1 cellular context compared by ENCODE assay signal in the genomic region with DNA sequence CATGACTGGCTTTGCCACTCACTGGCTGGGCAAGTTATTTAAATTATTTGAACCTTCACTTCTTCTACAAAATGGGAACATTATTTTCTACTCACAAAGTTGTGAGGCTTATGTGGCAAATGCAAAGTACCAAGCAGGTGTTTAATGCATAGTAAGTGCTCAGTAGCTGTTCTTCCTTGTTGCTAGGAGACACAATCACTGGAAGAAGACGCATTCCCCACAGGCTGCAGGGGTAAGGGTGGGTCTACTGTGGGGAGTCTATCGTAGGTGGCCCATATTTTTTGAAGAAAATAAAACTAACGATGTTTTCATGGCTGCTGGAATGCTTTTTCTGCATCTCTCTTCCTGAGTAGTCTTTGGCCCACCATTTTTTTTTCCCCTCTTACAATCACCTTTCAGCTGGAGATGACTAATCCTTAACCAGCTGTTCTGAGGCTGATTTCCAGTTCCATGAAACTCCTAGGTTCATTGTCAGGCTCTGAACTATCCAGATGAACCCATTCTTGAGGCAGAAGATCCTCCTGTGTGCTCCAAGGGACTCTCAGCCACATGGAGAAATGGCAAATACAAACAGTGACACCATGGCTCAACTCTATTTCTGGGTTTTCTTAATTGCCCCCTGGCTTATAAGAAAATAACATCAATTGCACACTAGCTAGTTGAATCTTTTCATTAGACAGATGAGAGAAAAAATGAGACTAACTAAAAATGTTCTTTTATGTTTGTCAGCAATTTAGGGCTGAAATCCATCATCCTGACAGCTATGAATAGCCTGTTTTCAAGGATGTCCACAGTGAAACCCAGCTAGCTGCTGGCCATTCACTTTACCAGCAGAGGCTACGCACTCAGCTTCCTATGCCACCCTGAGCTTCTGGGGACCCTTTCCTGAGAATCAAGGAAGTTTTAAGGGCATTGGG.
TF ChIP-seq lines count a peak whose summit lies in the region.

No MANE protein-coding gene starts in this region.

TF ChIP-seq in GM23338, 12 proteins besides CTCF, POLR2A, EP300 and RAD21 (continued from another document):
- TF ChIP-seq, protein P1, sequence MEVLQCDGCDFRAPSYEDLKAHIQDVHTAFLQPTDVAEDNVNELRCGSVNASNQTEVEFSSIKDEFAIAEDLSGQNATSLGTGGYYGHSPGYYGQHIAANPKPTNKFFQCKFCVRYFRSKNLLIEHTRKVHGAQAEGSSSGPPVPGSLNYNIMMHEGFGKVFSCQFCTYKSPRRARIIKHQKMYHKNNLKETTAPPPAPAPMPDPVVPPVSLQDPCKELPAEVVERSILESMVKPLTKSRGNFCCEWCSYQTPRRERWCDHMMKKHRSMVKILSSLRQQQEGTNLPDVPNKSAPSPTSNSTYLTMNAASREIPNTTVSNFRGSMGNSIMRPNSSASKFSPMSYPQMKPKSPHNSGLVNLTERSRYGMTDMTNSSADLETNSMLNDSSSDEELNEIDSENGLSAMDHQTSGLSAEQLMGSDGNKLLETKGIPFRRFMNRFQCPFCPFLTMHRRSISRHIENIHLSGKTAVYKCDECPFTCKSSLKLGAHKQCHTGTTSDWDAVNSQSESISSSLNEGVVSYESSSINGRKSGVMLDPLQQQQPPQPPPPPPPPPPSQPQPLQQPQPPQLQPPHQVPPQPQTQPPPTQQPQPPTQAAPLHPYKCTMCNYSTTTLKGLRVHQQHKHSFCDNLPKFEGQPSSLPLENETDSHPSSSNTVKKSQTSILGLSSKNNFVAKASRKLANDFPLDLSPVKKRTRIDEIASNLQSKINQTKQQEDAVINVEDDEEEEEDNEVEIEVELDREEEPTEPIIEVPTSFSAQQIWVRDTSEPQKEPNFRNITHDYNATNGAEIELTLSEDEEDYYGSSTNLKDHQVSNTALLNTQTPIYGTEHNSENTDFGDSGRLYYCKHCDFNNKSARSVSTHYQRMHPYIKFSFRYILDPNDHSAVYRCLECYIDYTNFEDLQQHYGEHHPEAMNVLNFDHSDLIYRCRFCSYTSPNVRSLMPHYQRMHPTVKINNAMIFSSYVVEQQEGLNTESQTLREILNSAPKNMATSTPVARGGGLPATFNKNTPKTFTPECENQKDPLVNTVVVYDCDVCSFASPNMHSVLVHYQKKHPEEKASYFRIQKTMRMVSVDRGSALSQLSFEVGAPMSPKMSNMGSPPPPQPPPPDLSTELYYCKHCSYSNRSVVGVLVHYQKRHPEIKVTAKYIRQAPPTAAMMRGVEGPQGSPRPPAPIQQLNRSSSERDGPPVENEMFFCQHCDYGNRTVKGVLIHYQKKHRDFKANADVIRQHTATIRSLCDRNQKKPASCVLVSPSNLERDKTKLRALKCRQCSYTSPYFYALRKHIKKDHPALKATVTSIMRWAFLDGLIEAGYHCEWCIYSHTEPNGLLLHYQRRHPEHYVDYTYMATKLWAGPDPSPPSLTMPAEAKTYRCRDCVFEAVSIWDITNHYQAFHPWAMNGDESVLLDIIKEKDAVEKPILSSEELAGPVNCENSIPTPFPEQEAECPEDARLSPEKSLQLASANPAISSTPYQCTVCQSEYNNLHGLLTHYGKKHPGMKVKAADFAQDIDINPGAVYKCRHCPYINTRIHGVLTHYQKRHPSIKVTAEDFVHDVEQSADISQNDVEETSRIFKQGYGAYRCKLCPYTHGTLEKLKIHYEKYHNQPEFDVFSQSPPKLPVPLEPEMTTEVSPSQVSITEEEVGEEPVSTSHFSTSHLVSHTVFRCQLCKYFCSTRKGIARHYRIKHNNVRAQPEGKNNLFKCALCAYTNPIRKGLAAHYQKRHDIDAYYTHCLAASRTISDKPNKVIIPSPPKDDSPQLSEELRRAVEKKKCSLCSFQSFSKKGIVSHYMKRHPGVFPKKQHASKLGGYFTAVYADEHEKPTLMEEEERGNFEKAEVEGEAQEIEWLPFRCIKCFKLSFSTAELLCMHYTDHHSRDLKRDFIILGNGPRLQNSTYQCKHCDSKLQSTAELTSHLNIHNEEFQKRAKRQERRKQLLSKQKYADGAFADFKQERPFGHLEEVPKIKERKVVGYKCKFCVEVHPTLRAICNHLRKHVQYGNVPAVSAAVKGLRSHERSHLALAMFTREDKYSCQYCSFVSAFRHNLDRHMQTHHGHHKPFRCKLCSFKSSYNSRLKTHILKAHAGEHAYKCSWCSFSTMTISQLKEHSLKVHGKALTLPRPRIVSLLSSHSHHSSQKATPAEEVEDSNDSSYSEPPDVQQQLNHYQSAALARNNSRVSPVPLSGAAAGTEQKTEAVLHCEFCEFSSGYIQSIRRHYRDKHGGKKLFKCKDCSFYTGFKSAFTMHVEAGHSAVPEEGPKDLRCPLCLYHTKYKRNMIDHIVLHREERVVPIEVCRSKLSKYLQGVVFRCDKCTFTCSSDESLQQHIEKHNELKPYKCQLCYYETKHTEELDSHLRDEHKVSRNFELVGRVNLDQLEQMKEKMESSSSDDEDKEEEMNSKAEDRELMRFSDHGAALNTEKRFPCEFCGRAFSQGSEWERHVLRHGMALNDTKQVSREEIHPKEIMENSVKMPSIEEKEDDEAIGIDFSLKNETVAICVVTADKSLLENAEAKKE (CRISPR knock-in tag; IDR thresholded peaks at IDR 0.05), result no peak
TF ChIP-seq in GM23338: peak in this region for 0.
